Comparison of ENCODE assay signal across 16 cellular contexts in genomic region chr9:26157411-26157810, GRCh38.
A peak's percentile ranks its signal among the peaks of the same experiment; 100 is the strongest.
DNase-seq lines count a peak whose midpoint lies in the region; ATAC-seq, FAIRE-seq and TF ChIP-seq lines count a peak whose summit lies in the region.
"Had no signal": no experiment of that assay in that cellular context is flagged by ENCODE, and none has a peak within 500 bp of the region (broad histone marks: within the 10 kb centered on the region; RNA-seq: fewer than 3 reads in every experiment).

No MANE protein-coding gene starts in this region.

- intact Hi-C loops in Caco-2 (cut with micrococcal nuclease; ENCODE audit: unreplicated experiment) (no loop called here), left colon (cut with DNase I, micrococcal nuclease) (no loop called here)
- intact Hi-C loops in CD4-positive, alpha-beta memory T cell (cut with micrococcal nuclease) = no loop called here

- no peaks in the 10 kb centered on the region for H3K27me3 ChIP-seq in Caco-2 (replicated peaks; ENCODE audit: control insufficient read depth, insufficient read depth, low read length)
- H3K27me3 ChIP-seq in CD4-positive, alpha-beta memory T cell (ENCODE audit: insufficient read depth, low read length) = no peaks in the 10 kb centered on the region
- H3K27me3 ChIP-seq in upper lobe of left lung = no peaks in the 10 kb centered on the region
- H3K27me3 ChIP-seq: suprapubic skin had no signal

- no peak overlapping the region for H3K27ac ChIP-seq in CD4-positive, alpha-beta memory T cell (ENCODE audit: low read depth, low read length)
- H3K27ac ChIP-seq in upper lobe of left lung = no peak overlapping the region
- H3K27ac ChIP-seq: suprapubic skin had no signal

- no peaks in the 10 kb centered on the region for H3K36me3 Mint-ChIP-seq in Caco-2 (ENCODE audit: insufficient read depth, unreplicated experiment)
- no peaks in the 10 kb centered on the region for H3K36me3 Mint-ChIP-seq in CD4-positive, alpha-beta memory T cell
- H3K36me3 Mint-ChIP-seq: CD8-positive, alpha-beta memory T cell had no signal

- CTCF ChIA-PET in Caco-2 (lab: Charles Lee) = no interaction called here
- CTCF ChIA-PET in CD4-positive, alpha-beta memory T cell (lab: Charles Lee; ENCODE audit: partially characterized antibody) = no interaction called here

- H3K9me3 Mint-ChIP-seq in Caco-2 (ENCODE audit: unreplicated experiment) = no peaks in the 10 kb centered on the region
- H3K9me3 Mint-ChIP-seq in CD4-positive, alpha-beta memory T cell = peaks cover 3 to 25% (median 10%) of the 10 kb centered on the region in 8 donors

- no peak for TF ChIP-seq POLR2A in GM18505 (IDR thresholded peaks at IDR 0.05; ENCODE audit: borderline replicate concordance, extremely low read depth, insufficient read depth, insufficient read length)
- TF ChIP-seq POLR2A in upper lobe of left lung (IDR thresholded peaks at IDR 0.05) = no peak

- no peaks in the 10 kb centered on the region for H3K4me1 ChIP-seq in Caco-2
- H3K4me1 ChIP-seq in CD4-positive, alpha-beta memory T cell (ENCODE audit: insufficient read depth, low read length) = no peaks in the 10 kb centered on the region
- H3K4me1 ChIP-seq in upper lobe of left lung = no peaks in the 10 kb centered on the region
- H3K4me1 ChIP-seq: suprapubic skin had no signal

- no peak overlapping the region for H3K4me3 Mint-ChIP-seq in Caco-2 (ENCODE audit: unreplicated experiment)
- no peak overlapping the region for H3K4me3 Mint-ChIP-seq in CD4-positive, alpha-beta memory T cell
- H3K4me3 Mint-ChIP-seq: CD8-positive, alpha-beta memory T cell; GM23338; T-helper 2 cell treated with Interferon-gamma antibody and Interleukin-4, amounts not matched to agents 5 μg/mL and 100 μg/mL, for 36 hours had no signal

- H3K36me3 ChIP-seq in Caco-2 (ENCODE audit: control insufficient read depth, insufficient read depth, low read length) (no peaks in the 10 kb centered on the region), upper lobe of left lung (no peaks in the 10 kb centered on the region)
- H3K36me3 ChIP-seq in CD4-positive, alpha-beta memory T cell (ENCODE audit: insufficient read depth, low read length) = no peaks in the 10 kb centered on the region
- H3K36me3 ChIP-seq: suprapubic skin had no signal

- no peak overlapping the region for H3K27ac Mint-ChIP-seq in Caco-2 (ENCODE audit: unreplicated experiment)
- no peak overlapping the region for H3K27ac Mint-ChIP-seq in CD4-positive, alpha-beta memory T cell
- H3K27ac Mint-ChIP-seq: CD8-positive, alpha-beta memory T cell; GM23338; T-helper 2 cell treated with Interferon-gamma antibody and Interleukin-4, amounts not matched to agents 5 μg/mL and 100 μg/mL, for 36 hours had no signal

- H3K4me3 ChIP-seq in Caco-2 (ENCODE audit: low read depth, low read length) (no peak overlapping the region), upper lobe of left lung (no peak overlapping the region)
- H3K4me3 ChIP-seq in CD4-positive, alpha-beta memory T cell (ENCODE audit: low read length in 2 of 2) = no peak overlapping the region
- H3K4me3 ChIP-seq: GM23338, suprapubic skin had no signal

- H3K9me3 ChIP-seq in Caco-2 = no peaks in the 10 kb centered on the region
- H3K9me3 ChIP-seq in CD4-positive, alpha-beta memory T cell (ENCODE audit: control insufficient read depth in 1 of 2, low read length in 2 of 2) = no peaks in the 10 kb centered on the region
- H3K9me3 ChIP-seq in upper lobe of left lung = no peaks in the 10 kb centered on the region
- H3K9me3 ChIP-seq: suprapubic skin had no signal

- WGBS in upper lobe of left lung, 2 donors = 81% methylated on average over 5 of the region's 5 CpGs

- DNase-seq in RCC 7860 (ENCODE audit: low spot score) = peak; percentile 55
- DNase-seq in Caco-2 = no peak
- no peak for DNase-seq in CD4-positive, alpha-beta memory T cell
- DNase-seq in left colon = no peak
- no peak for DNase-seq in upper lobe of left lung
- DNase-seq: activated CD4-positive, CD25-positive, alpha-beta regulatory T cell; CD8-positive, alpha-beta memory T cell; NCI-H446; NK-92 treated with Interleukin-12 subunit alpha and Interleukin-12 subunit beta, amount 100 ng/mL, for 24 hours; SHP77 treated with DMSO at 0.1 percent for 48 hours had no signal

- TF ChIP-seq CTCF in Caco-2 (IDR thresholded peaks at IDR 0.05; ENCODE audit: insufficient read depth in 1 of 2, low read depth in 1 of 2, low read length in 1 of 2, severe bottlenecking in 1 of 2, unreplicated experiment in 1 of 2) = no peak
- TF ChIP-seq CTCF in upper lobe of left lung (IDR thresholded peaks at IDR 0.05) = no peak

- no peaks in the 10 kb centered on the region for H3K27me3 Mint-ChIP-seq in Caco-2 (ENCODE audit: insufficient read depth, unreplicated experiment)
- no peaks in the 10 kb centered on the region for H3K27me3 Mint-ChIP-seq in CD4-positive, alpha-beta memory T cell
- H3K27me3 Mint-ChIP-seq: CD8-positive, alpha-beta memory T cell had no signal

- no TSS peak for BruUV-seq in Caco-2 (replicated peaks; lab: Mats Ljungman, UMichigan)

- peak; percentile 36 for FAIRE-seq in RCC 7860 (lab: Jason Lieb, UNC)

- no peak for TF ChIP-seq EP300 in upper lobe of left lung (IDR thresholded peaks at IDR 0.05)

- H3K4me1 Mint-ChIP-seq in Caco-2 (ENCODE audit: low read depth, unreplicated experiment) = no peaks in the 10 kb centered on the region
- H3K4me1 Mint-ChIP-seq in CD4-positive, alpha-beta memory T cell = no peaks in the 10 kb centered on the region
- H3K4me1 Mint-ChIP-seq: CD8-positive, alpha-beta memory T cell had no signal

- ATAC-seq in GM18505 (IDR thresholded peaks at IDR 0.05; ENCODE audit: unreplicated experiment) (peak; percentile 74), GM21390 (IDR thresholded peaks at IDR 0.05; ENCODE audit: unreplicated experiment) (peak; percentile 80), HG02981 (IDR thresholded peaks at IDR 0.05; ENCODE audit: unreplicated experiment) (peak; percentile 85), left colon (no peak), upper lobe of left lung (ENCODE audit: low FRiP score in 2 of 2) (no peak)
- ATAC-seq: GM23338 had no signal

- POLR2A ChIA-PET in Caco-2 (lab: Charles Lee) = no interaction called here
- POLR2A ChIA-PET in CD4-positive, alpha-beta memory T cell (lab: Charles Lee; ENCODE audit: partially characterized antibody) = no interaction called here

Comparison
In these comparisons a context has a peak if more than half of its experiments do, and no peak if none do; other contexts are left out.
1. ATAC-seq: peak in GM18505 (single experiment), GM21390 (single experiment) and HG02981 (single experiment); none in left colon (single experiment) and upper lobe of left lung (0 of 2).